8 cellular contexts compared by ENCODE assay signal in genomic region chr22:40345271-40345670, GRCh38. TPM values are rescaled to one million over a fixed set of nuclear protein-coding genes. Genes with fewer than 3 reads are reported as not detected.
DNase-seq lines count a peak whose midpoint lies in the region; ATAC-seq, FAIRE-seq and TF ChIP-seq lines count a peak whose summit lies in the region.

No MANE protein-coding gene starts in this region.

- FAIRE-seq in GM12892 (lab: Jason Lieb, UNC), result no peak

- intact Hi-C loops in sciatic nerve (cut with DNase I), result loop anchor here (10.0 kb wide), 1 partner anchor 800 kb away; no protein-coding TSS in a partner anchor

- H3K27me3 ChIP-seq in effector memory CD4-positive, alpha-beta T cell (replicated peaks; ENCODE audit: control insufficient read depth, insufficient read depth, low read length, poor library complexity, severe bottlenecking), result no peaks in the 10 kb centered on the region

- H3K9me3 ChIP-seq in effector memory CD4-positive, alpha-beta T cell (ENCODE audit: control insufficient read depth, low read length), result no peaks in the 10 kb centered on the region

- peak overlapping the region; percentile 76 for H3K4me3 ChIP-seq in effector memory CD4-positive, alpha-beta T cell (ENCODE audit: insufficient read depth, low read depth, low read length, poor library complexity, severe bottlenecking)

- peaks cover 16% of the 10 kb centered on the region for H3K36me3 ChIP-seq in effector memory CD4-positive, alpha-beta T cell (ENCODE audit: control insufficient read depth, insufficient read depth, low read length)

- peak overlapping the region; percentile 81 for H3K27ac ChIP-seq in effector memory CD4-positive, alpha-beta T cell (ENCODE audit: insufficient read depth, low read length, poor library complexity, severe bottlenecking)

- TF ChIP-seq POLR2A in GM12892 (IDR thresholded peaks at IDR 0.05; ENCODE audit: low read depth, low read length), result no peak

- peaks cover 42% of the 10 kb centered on the region for H3K4me1 ChIP-seq in effector memory CD4-positive, alpha-beta T cell (ENCODE audit: control insufficient read depth, insufficient read depth, low read length, poor library complexity, severe bottlenecking)

- DNase-seq in NCI-H146 (lab: John Stamatoyannopoulos, UW), result peak; percentile 5
- DNase-seq in NCI-H146 treated with DMSO at 0.1 percent for 48 hours (lab: John Stamatoyannopoulos, UW; ENCODE audit: unreplicated experiment), result no peak
- peak; percentile 31 for DNase-seq in T follicular helper cell (ENCODE audit: low read depth)
- peak; percentile 20 to 49 (median 38) for DNase-seq in effector memory CD4-positive, alpha-beta T cell
- DNase-seq in sciatic nerve (ENCODE audit: low spot score), result peak; percentile 39
- no peak for DNase-seq in AG08395 (ENCODE audit: low spot score)
- no peak for DNase-seq in GM12892 (ENCODE audit: insufficient read length)
- DNase-seq in GOT3 (lab: John Stamatoyannopoulos, UW), result no peak

- no peak for ATAC-seq in sciatic nerve

RNA-seq across cellular contexts. Expression of gene ADSL, which starts 1.0 kb away (rescaled TPM):
- 32.8 TPM for total RNA-seq in sciatic nerve
- polyA plus RNA-seq in GM12892 (2012; ENCODE audit: missing spikeins), result 142 TPM

RNA-seq across cellular contexts. Expression of gene SGSM3, which starts 25.1 kb away (rescaled TPM):
- total RNA-seq in sciatic nerve, result 55.9 TPM
- polyA plus RNA-seq in GM12892 (2012; ENCODE audit: missing spikeins), result 48.3 TPM

Comparison
In these comparisons a context has a peak if more than half of its experiments do, and no peak if none do; other contexts are left out.
1. DNase-seq: peak in NCI-H146 (single experiment), T follicular helper cell (single experiment), effector memory CD4-positive, alpha-beta T cell (3 of 3) and sciatic nerve (single experiment); none in NCI-H146 treated with DMSO at 0.1 percent for 48 hours (single experiment), AG08395 (single experiment), GM12892 (single experiment) and GOT3 (single experiment).